Comparison of ENCODE assay signal across 8 cellular contexts in the genomic region with DNA sequence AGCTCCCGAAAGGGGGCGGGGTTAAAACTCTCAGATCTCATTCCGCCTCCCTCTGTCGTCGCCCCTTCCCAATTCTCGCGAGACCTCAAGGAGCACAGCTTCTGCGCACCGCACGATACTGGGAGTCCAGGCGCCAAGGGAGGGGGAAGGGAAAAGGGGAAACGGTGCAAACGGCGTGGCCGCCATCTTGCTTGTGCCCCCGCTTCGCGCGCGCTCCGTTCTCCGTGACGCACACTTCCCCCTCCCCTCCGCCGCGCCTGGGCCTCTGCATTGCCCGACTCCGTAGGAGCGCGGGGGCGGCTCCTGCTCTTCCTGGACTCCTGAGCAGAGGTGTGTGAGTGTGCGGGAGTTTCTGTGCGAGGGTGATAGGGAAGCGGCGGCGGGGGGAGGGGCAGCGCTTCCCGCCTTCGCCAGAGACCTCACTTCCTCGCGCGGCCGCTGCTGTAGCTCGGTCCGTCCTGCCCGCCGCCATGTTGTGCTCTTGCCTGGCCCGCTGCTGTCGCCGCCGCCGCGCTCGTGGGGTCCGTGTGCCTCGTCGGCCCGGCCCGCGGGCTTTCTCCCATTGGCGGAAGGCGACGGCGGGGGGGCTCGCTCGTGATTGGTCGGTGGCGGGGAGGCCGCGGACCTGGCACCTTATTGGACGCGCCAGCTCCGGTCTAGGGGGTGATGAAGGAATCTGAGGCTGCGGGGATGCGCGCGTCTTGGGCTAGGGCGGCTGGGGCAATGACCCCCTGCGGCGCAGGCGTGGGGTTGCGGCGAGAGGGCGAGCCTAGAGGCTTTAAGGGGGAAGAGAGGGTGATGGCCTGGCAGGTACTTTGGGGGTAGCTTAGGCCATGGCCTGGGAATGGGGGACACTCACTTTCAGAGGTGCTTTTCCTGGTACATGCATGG. TPM values are rescaled to one million over a fixed set of nuclear protein-coding genes. Genes with fewer than 3 reads are reported as not detected.
DNase-seq lines count a peak whose midpoint lies in the region; ATAC-seq and TF ChIP-seq lines count a peak whose summit lies in the region.

A gene (plus strand): TSS at position 167 of the 891 bp plus-strand sequence. CDS start 47,140 bp downstream, outside the sequence.

- peak within 1 kb of the TSS; percentile 62 for H2AFZ ChIP-seq in KMS-11 (ENCODE audit: low read depth)

- H4K20me1 ChIP-seq in KMS-11 (ENCODE audit: insufficient read depth): no peaks in the 10 kb centered on the region

- H3K79me2 ChIP-seq in KMS-11 (ENCODE audit: insufficient read depth, low read depth): peaks cover 63% of the 10 kb centered on the region

- DNase-seq in DMS53 (lab: John Stamatoyannopoulos, UW): peak; percentile 100
- DNase-seq in Peyer's patch: peak; percentile 93 to 99 (median 98)
- peak; percentile 96 to 97 for DNase-seq in activated T-cell treated with anti-CD3 and anti-CD28 coated beads, Interleukin-2, amount 50 U/mL, for 48 hours
- DNase-seq in stimulated activated CD8-positive, alpha-beta memory T cell treated with anti-CD3 and anti-CD28 coated beads, Interleukin-7, amount 100 ng/mL, for 4 hours (ENCODE audit: low read depth in 2 of 2): peak; percentile 91 to 95

- ATAC-seq in GM21723 (IDR thresholded peaks at IDR 0.05; ENCODE audit: unreplicated experiment): peak; percentile 81
- ATAC-seq in esophagus mucosa: peak; percentile 97

- H3K9ac ChIP-seq in KMS-11: peak within 1 kb of the TSS; percentile 100

- peak within 1 kb of the TSS; percentile 97 for H3K27ac ChIP-seq in KMS-11
- peak within 1 kb of the TSS; percentile 97 to 100 (median 99) for H3K27ac ChIP-seq in Peyer's patch
- H3K27ac ChIP-seq in muscle layer of duodenum (ENCODE audit: low read length): peak within 1 kb of the TSS; percentile 91

- TF ChIP-seq CTCF in KMS-11 (conservative IDR thresholded peaks at IDR 0.05; ENCODE audit: low read depth, low read length) (no peak), Peyer's patch (IDR thresholded peaks at IDR 0.05) (no peak)

- H3K27me3 ChIP-seq in KMS-11 (ENCODE audit: insufficient read depth, low read depth) (no peaks in the 10 kb centered on the region), Peyer's patch (no peaks in the 10 kb centered on the region), muscle layer of duodenum (ENCODE audit: low read depth, low read length) (no peaks in the 10 kb centered on the region)

- H3K36me3 ChIP-seq in KMS-11 (ENCODE audit: insufficient read depth) (no peaks in the 10 kb centered on the region), Peyer's patch (peaks cover 0 to 3% (median 0%) of the 10 kb centered on the region in 3 donors), muscle layer of duodenum (ENCODE audit: control insufficient read depth in 1 of 2, insufficient read depth in 2 of 2, low read length in 2 of 2) (peaks cover 0 to 3% of the 10 kb centered on the region in 2 donors)

- H3K4me2 ChIP-seq in KMS-11: peak within 1 kb of the TSS; percentile 96

- H3K4me3 ChIP-seq in KMS-11 (IDR thresholded peaks at IDR 0.05; ENCODE audit: insufficient read depth, low read depth, low read length) (peak within 1 kb of the TSS; percentile 67), Peyer's patch (peak within 1 kb of the TSS; percentile 73 to 100 (median 86)), muscle layer of duodenum (ENCODE audit: low read depth in 1 of 2, low read length in 2 of 2) (peak within 1 kb of the TSS; percentile 65 to 91)

- H3K9me3 ChIP-seq in Peyer's patch: no peaks in the 10 kb centered on the region
- H3K9me3 ChIP-seq in muscle layer of duodenum (ENCODE audit: control insufficient read depth in 1 of 2, low read length in 2 of 2): no peaks in the 10 kb centered on the region

- H3K4me1 ChIP-seq in KMS-11 (ENCODE audit: low read depth, poor library complexity, severe bottlenecking) (peaks cover 36% of the 10 kb centered on the region), Peyer's patch (peaks cover 0 to 29% (median 10%) of the 10 kb centered on the region in 4 donors), muscle layer of duodenum (ENCODE audit: control insufficient read depth in 1 of 2, insufficient read depth in 2 of 2, low read length in 2 of 2) (peaks cover 16 to 30% of the 10 kb centered on the region in 2 donors)

- peak; percentile 75 to 84 for TF ChIP-seq POLR2A in Peyer's patch (IDR thresholded peaks at IDR 0.05)

RNA-seq across cellular contexts. Expression of the gene that starts here (rescaled TPM):
- total RNA-seq in Peyer's patch (100 to 1,000 TPM in 1 of 4 donors, 10 to 100 TPM in 3; 53.1 to 122 (median 65.0) TPM), esophagus mucosa (40.8 TPM)

Comparison
In these comparisons a context has a peak if more than half of its experiments do, and no peak if none do; other contexts are left out.
1. Peak in every context shown above with its lines: DNase-seq, ATAC-seq, H3K4me3 ChIP-seq and H3K27ac ChIP-seq.